In genomic region chr4:146646601-146647000, GRCh38 we compare ENCODE assay signal across 31 cellular contexts. TPM values are rescaled to one million over a fixed set of nuclear protein-coding genes. Genes with fewer than 3 reads are reported as not detected.
"Had no signal": no experiment of that assay in that cellular context is flagged by ENCODE, and none has a peak within 500 bp of the region (broad histone marks: within the 10 kb centered on the region; RNA-seq: fewer than 3 reads in every experiment).

No MANE protein-coding gene starts in this region.

- H3K9ac ChIP-seq: parathyroid adenoma had no signal

- H3K79me2 ChIP-seq: parathyroid adenoma had no signal

- H3K4me1 Mint-ChIP-seq: endodermal cell; naive B cell; nephron; stimulated activated naive B cell treated with anti-CD40 and anti-IgM and Interleukin-4, amounts not matched to agents 10 μg/mL and 1 μg/mL and 100 μg/mL, for 72 hours had no signal

- H3K27me3 ChIP-seq: testis had no signal

- DNase-seq: effector CD4-positive, alpha-beta T cell; endodermal cell; erythroblast; foreskin melanocyte; heart left ventricle; hippocampal formation; kidney glomerular epithelial cell; mesendoderm; naive B cell; spleen; stimulated activated CD4-positive, alpha-beta T cell treated with anti-CD3 and anti-CD28 coated beads, Interleukin-15, amount 100 ng/mL, for 24 hours; stimulated activated CD4-positive, alpha-beta T cell treated with anti-CD3 and anti-CD28 coated beads, Interleukin-1b, Interleukin-23, amount 100 ng/mL, for 48 hours; stimulated activated CD4-positive, alpha-beta T cell treated with anti-CD3 and anti-CD28 coated beads, Interleukin-4, amount 100 ng/mL, for 4 hours; stimulated activated naive B cell treated with anti-CD40 and anti-IgM and Interleukin-4, amounts not matched to agents 10 μg/mL and 1 μg/mL and 100 μg/mL, for 72 hours; stimulated activated naive CD8-positive, alpha-beta T cell treated with anti-CD3 and anti-CD28 coated beads, Interleukin-15, amount 100 ng/mL, for 72 hours; testis had no signal

- H3K9me3 Mint-ChIP-seq: endodermal cell; stimulated activated naive B cell treated with anti-CD40 and anti-IgM and Interleukin-4, amounts not matched to agents 10 μg/mL and 1 μg/mL and 100 μg/mL, for 72 hours; stimulated activated naive CD8-positive, alpha-beta T cell treated with anti-CD3 and anti-CD28 coated beads, Interleukin-15, amount 100 ng/mL, for 72 hours had no signal

- H3K36me3 Mint-ChIP-seq: stimulated activated naive B cell treated with anti-CD40 and anti-IgM and Interleukin-4, amounts not matched to agents 10 μg/mL and 1 μg/mL and 100 μg/mL, for 72 hours had no signal

- ATAC-seq: heart left ventricle; sciatic nerve; stimulated activated naive B cell treated with anti-CD40 and anti-IgM and Interleukin-4, amounts not matched to agents 10 μg/mL and 1 μg/mL and 100 μg/mL, for 72 hours; stimulated activated naive CD8-positive, alpha-beta T cell treated with anti-CD3 and anti-CD28 coated beads, Interleukin-15, amount 100 ng/mL, for 72 hours had no signal

- H3K4me3 Mint-ChIP-seq: endodermal cell; stimulated activated naive B cell treated with anti-CD40 and anti-IgM and Interleukin-4, amounts not matched to agents 10 μg/mL and 1 μg/mL and 100 μg/mL, for 72 hours had no signal

- H2AFZ ChIP-seq: parathyroid adenoma had no signal

- H3K9me3 ChIP-seq: heart left ventricle, prostate gland, testis, tibial nerve had no signal

- H3K27ac ChIP-seq: coronary artery, heart left ventricle, parathyroid adenoma, prostate gland, spleen, testis, tibial nerve had no signal

- H3K4me3 ChIP-seq: coronary artery, heart left ventricle, prostate gland, spleen, testis, tibial nerve had no signal

- H3K4me1 ChIP-seq: parathyroid adenoma, prostate gland, testis had no signal

- H3K36me3 ChIP-seq: heart left ventricle, prostate gland, spleen, tibial nerve had no signal

- H3K27ac Mint-ChIP-seq: endodermal cell; naive B cell; nephron; stimulated activated naive B cell treated with anti-CD40 and anti-IgM and Interleukin-4, amounts not matched to agents 10 μg/mL and 1 μg/mL and 100 μg/mL, for 72 hours; stimulated activated naive CD8-positive, alpha-beta T cell treated with anti-CD3 and anti-CD28 coated beads, Interleukin-15, amount 100 ng/mL, for 72 hours had no signal

RNA-seq across cellular contexts. Expression of gene POU4F2, which starts 7.9 kb away (rescaled TPM):
- total RNA-seq: dermis microvascular lymphatic vessel endothelial cell, endodermal cell, endothelial cell of umbilical vein, heart left ventricle, liver, lung microvascular endothelial cell, omental fat pad, renal cortical epithelial cell, sciatic nerve, skeletal muscle tissue, spleen, subcutaneous adipose tissue, tibial nerve, ureter had no signal
- polyA plus RNA-seq: endothelial cell of umbilical vein, heart left ventricle, liver, spleen had no signal
